ENCODE assay signal across 9 cellular contexts in genomic region chr15:40229316-40229715, GRCh38. TPM values are rescaled to one million over a fixed set of nuclear protein-coding genes. Genes with fewer than 3 reads are reported as not detected.
"Had no signal": no experiment of that assay in that cellular context is flagged by ENCODE, and none has a peak within 500 bp of the region (broad histone marks: within the 10 kb centered on the region; RNA-seq: fewer than 3 reads in every experiment).

No MANE protein-coding gene starts in this region.

- H3K9me3 Mint-ChIP-seq: HFFc6 had no signal

- H3K4me3 Mint-ChIP-seq: HFFc6 had no signal

- H3K9me3 ChIP-seq: HAP-1 had no signal

- DNase-seq: GOT3, H7, HFFc6, IMR-90 had no signal

- H3K27ac Mint-ChIP-seq: HFFc6 had no signal

- ATAC-seq: HCT116, K562 had no signal

- H3K4me1 ChIP-seq: HAP-1 had no signal

- H3K4me3 ChIP-seq: HAP-1, K562 had no signal

RNA-seq across cellular contexts. Expression of gene PAK6, which starts 9.5 kb away (rescaled TPM):
- total RNA-seq: H4, HFFc6, IMR-90 had no signal

RNA-seq across cellular contexts. Expression of gene ANKRD63, which starts 53.5 kb away (rescaled TPM):
- total RNA-seq: HFFc6, HT-29, IMR-90 had no signal
- polyA plus RNA-seq: IMR-90 had no signal
